ENCODE assay signal across 1 cellular context in the genomic region with DNA sequence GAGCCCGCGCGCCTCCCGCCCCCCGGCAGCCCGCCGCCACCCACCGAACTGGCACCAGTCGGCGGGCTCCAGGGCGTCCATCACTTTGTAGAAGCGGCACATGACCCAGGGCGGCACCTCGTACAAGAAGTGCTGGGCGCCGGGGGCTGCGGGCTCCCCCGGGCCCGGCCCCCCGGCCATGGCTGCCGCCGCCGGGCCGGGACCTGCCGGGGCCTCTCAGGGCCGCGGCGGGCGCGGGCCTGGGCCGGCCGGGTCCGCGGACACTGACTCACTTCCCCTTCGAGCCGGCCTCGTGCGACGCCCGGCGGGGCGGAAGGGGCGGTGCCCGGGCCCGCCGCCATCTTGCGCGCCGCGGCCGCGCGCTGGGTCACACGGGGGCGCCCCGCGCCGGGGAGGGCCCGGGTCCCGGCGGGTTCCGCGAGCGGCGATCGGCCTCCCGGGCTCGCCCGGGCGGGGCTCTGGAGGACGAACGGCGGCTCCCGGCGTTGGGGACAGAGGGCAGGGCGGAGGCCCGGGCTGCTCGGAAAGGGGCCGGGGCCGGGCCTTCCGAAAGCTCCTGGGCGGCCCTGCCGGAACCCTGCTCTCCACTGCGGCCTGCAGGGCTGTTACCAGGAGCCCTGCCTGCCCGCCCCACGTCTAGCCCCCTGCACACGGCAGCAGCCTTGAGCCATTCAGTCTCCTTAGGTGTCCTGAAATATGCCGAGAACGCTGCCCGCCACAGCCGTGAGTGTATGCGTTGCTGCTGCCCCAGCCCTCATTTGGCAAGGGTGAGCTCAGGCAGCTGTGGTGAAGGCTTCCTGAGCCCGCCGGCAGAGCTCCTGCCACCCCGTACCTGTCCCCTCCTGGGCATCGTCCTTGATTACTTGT.
A peak's percentile ranks its signal among the peaks of the same experiment; 100 is the strongest.
TF ChIP-seq lines count a peak whose summit lies in the region.

Gene IRAK1 (minus strand): TSS at position 270 of the 867 bp plus-strand sequence. CDS start 90 bp downstream, at position 180.

TF ChIP-seq in K562, 482 proteins besides CTCF, POLR2A, EP300 and RAD21 (continued from another document and continues in another):
- TF ChIP-seq, protein P1, sequence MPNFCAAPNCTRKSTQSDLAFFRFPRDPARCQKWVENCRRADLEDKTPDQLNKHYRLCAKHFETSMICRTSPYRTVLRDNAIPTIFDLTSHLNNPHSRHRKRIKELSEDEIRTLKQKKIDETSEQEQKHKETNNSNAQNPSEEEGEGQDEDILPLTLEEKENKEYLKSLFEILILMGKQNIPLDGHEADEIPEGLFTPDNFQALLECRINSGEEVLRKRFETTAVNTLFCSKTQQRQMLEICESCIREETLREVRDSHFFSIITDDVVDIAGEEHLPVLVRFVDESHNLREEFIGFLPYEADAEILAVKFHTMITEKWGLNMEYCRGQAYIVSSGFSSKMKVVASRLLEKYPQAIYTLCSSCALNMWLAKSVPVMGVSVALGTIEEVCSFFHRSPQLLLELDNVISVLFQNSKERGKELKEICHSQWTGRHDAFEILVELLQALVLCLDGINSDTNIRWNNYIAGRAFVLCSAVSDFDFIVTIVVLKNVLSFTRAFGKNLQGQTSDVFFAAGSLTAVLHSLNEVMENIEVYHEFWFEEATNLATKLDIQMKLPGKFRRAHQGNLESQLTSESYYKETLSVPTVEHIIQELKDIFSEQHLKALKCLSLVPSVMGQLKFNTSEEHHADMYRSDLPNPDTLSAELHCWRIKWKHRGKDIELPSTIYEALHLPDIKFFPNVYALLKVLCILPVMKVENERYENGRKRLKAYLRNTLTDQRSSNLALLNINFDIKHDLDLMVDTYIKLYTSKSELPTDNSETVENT (CRISPR knock-in tag; IDR thresholded peaks at IDR 0.05) = no peak
- TF ChIP-seq YY1 (IDR thresholded peaks at IDR 0.05; ENCODE audit: borderline replicate concordance in 1 of 3, control insufficient read depth in 1 of 3, extremely low read depth in 1 of 3, insufficient read depth in 3 of 3, insufficient read length in 1 of 3, insufficient replicate concordance in 2 of 3, low read depth in 1 of 3, low read length in 2 of 3) = peak; percentile 76 to 97 (median 94)
- TF ChIP-seq THAP7 (CRISPR knock-in tag; IDR thresholded peaks at IDR 0.05) = no peak
- TF ChIP-seq MTA1 (IDR thresholded peaks at IDR 0.05; ENCODE audit: borderline replicate concordance) = no peak
- TF ChIP-seq SUPT5H (IDR thresholded peaks at IDR 0.05) = 0 out of 2 replicates have a peak, but pooled peaks have one; percentile 13
- TF ChIP-seq ADNP (tag; IDR thresholded peaks at IDR 0.05) = no peak
- peak; percentile 89 for TF ChIP-seq GABPA (tag; conservative IDR thresholded peaks at IDR 0.05; ENCODE audit: low read depth)
- TF ChIP-seq, protein P2, sequence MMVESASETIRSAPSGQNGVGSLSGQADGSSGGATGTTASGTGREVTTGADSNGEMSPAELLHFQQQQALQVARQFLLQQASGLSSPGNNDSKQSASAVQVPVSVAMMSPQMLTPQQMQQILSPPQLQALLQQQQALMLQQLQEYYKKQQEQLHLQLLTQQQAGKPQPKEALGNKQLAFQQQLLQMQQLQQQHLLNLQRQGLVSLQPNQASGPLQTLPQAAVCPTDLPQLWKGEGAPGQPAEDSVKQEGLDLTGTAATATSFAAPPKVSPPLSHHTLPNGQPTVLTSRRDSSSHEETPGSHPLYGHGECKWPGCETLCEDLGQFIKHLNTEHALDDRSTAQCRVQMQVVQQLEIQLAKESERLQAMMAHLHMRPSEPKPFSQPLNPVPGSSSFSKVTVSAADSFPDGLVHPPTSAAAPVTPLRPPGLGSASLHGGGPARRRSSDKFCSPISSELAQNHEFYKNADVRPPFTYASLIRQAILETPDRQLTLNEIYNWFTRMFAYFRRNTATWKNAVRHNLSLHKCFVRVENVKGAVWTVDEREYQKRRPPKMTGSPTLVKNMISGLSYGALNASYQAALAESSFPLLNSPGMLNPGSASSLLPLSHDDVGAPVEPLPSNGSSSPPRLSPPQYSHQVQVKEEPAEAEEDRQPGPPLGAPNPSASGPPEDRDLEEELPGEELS (CRISPR knock-in tag; IDR thresholded peaks at IDR 0.05; ENCODE audit: borderline replicate concordance) = no peak
- TF ChIP-seq CTBP1 (IDR thresholded peaks at IDR 0.05; ENCODE audit: borderline replicate concordance) = no peak
- no peak for TF ChIP-seq ARNT (IDR thresholded peaks at IDR 0.05)
- TF ChIP-seq POLR2G (IDR thresholded peaks at IDR 0.05; ENCODE audit: low read depth, low read length) = peak; percentile 79
- peak; percentile 38 to 87; a peak in 1 of 4 replicates for TF ChIP-seq SIN3A (IDR thresholded peaks at IDR 0.05; ENCODE audit: borderline replicate concordance in 2 of 2, control insufficient read depth in 1 of 2, low read depth in 2 of 2, low read length in 2 of 2)
- TF ChIP-seq, protein P3, sequence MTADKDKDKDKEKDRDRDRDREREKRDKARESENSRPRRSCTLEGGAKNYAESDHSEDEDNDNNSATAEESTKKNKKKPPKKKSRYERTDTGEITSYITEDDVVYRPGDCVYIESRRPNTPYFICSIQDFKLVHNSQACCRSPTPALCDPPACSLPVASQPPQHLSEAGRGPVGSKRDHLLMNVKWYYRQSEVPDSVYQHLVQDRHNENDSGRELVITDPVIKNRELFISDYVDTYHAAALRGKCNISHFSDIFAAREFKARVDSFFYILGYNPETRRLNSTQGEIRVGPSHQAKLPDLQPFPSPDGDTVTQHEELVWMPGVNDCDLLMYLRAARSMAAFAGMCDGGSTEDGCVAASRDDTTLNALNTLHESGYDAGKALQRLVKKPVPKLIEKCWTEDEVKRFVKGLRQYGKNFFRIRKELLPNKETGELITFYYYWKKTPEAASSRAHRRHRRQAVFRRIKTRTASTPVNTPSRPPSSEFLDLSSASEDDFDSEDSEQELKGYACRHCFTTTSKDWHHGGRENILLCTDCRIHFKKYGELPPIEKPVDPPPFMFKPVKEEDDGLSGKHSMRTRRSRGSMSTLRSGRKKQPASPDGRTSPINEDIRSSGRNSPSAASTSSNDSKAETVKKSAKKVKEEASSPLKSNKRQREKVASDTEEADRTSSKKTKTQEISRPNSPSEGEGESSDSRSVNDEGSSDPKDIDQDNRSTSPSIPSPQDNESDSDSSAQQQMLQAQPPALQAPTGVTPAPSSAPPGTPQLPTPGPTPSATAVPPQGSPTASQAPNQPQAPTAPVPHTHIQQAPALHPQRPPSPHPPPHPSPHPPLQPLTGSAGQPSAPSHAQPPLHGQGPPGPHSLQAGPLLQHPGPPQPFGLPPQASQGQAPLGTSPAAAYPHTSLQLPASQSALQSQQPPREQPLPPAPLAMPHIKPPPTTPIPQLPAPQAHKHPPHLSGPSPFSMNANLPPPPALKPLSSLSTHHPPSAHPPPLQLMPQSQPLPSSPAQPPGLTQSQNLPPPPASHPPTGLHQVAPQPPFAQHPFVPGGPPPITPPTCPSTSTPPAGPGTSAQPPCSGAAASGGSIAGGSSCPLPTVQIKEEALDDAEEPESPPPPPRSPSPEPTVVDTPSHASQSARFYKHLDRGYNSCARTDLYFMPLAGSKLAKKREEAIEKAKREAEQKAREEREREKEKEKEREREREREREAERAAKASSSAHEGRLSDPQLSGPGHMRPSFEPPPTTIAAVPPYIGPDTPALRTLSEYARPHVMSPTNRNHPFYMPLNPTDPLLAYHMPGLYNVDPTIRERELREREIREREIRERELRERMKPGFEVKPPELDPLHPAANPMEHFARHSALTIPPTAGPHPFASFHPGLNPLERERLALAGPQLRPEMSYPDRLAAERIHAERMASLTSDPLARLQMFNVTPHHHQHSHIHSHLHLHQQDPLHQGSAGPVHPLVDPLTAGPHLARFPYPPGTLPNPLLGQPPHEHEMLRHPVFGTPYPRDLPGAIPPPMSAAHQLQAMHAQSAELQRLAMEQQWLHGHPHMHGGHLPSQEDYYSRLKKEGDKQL (CRISPR knock-in tag; IDR thresholded peaks at IDR 0.05; ENCODE audit: borderline replicate concordance) = no peak
- TF ChIP-seq ZNF384 (IDR thresholded peaks at IDR 0.05; ENCODE audit: low read depth, low read length) = no peak
- peak; percentile 87 for TF ChIP-seq SPI1 (IDR thresholded peaks at IDR 0.05; ENCODE audit: borderline replicate concordance, low read depth, low read length)
- TF ChIP-seq ZNF830 (CRISPR knock-in tag; IDR thresholded peaks at IDR 0.05) = no peak
- no peak for TF ChIP-seq XRCC3 (IDR thresholded peaks at IDR 0.05)
- TF ChIP-seq, protein P4, sequence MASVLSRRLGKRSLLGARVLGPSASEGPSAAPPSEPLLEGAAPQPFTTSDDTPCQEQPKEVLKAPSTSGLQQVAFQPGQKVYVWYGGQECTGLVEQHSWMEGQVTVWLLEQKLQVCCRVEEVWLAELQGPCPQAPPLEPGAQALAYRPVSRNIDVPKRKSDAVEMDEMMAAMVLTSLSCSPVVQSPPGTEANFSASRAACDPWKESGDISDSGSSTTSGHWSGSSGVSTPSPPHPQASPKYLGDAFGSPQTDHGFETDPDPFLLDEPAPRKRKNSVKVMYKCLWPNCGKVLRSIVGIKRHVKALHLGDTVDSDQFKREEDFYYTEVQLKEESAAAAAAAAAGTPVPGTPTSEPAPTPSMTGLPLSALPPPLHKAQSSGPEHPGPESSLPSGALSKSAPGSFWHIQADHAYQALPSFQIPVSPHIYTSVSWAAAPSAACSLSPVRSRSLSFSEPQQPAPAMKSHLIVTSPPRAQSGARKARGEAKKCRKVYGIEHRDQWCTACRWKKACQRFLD (CRISPR knock-in tag; IDR thresholded peaks at IDR 0.05) = 0 out of 2 replicates have a peak, but pooled peaks have one; percentile 39
- TF ChIP-seq, protein P5, sequence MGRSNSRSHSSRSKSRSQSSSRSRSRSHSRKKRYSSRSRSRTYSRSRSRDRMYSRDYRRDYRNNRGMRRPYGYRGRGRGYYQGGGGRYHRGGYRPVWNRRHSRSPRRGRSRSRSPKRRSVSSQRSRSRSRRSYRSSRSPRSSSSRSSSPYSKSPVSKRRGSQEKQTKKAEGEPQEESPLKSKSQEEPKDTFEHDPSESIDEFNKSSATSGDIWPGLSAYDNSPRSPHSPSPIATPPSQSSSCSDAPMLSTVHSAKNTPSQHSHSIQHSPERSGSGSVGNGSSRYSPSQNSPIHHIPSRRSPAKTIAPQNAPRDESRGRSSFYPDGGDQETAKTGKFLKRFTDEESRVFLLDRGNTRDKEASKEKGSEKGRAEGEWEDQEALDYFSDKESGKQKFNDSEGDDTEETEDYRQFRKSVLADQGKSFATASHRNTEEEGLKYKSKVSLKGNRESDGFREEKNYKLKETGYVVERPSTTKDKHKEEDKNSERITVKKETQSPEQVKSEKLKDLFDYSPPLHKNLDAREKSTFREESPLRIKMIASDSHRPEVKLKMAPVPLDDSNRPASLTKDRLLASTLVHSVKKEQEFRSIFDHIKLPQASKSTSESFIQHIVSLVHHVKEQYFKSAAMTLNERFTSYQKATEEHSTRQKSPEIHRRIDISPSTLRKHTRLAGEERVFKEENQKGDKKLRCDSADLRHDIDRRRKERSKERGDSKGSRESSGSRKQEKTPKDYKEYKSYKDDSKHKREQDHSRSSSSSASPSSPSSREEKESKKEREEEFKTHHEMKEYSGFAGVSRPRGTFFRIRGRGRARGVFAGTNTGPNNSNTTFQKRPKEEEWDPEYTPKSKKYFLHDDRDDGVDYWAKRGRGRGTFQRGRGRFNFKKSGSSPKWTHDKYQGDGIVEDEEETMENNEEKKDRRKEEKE (IDR thresholded peaks at IDR 0.05; ENCODE audit: borderline replicate concordance in 1 of 2, control insufficient read depth in 1 of 2, low read depth in 2 of 2, low read length in 1 of 2) = no peak
- TF ChIP-seq CXXC5 (CRISPR knock-in tag; IDR thresholded peaks at IDR 0.05) = peak; percentile 80
- TF ChIP-seq NFE2L1 (tag; IDR thresholded peaks at IDR 0.05; ENCODE audit: borderline replicate concordance, low read depth) = no peak
- no peak for TF ChIP-seq RBM17 (IDR thresholded peaks at IDR 0.05; ENCODE audit: borderline replicate concordance, low read depth, low read length)
- peak; percentile 29 for TF ChIP-seq HMGN3 (IDR thresholded peaks at IDR 0.05; ENCODE audit: borderline replicate concordance, extremely low read depth, insufficient read length, low read depth, low read length)
- TF ChIP-seq, protein P6, sequence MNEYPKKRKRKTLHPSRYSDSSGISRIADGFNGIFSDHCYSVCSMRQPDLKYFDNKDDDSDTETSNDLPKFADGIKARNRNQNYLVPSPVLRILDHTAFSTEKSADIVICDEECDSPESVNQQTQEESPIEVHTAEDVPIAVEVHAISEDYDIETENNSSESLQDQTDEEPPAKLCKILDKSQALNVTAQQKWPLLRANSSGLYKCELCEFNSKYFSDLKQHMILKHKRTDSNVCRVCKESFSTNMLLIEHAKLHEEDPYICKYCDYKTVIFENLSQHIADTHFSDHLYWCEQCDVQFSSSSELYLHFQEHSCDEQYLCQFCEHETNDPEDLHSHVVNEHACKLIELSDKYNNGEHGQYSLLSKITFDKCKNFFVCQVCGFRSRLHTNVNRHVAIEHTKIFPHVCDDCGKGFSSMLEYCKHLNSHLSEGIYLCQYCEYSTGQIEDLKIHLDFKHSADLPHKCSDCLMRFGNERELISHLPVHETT (CRISPR knock-in tag; conservative IDR thresholded peaks at IDR 0.05 in 1 of 2, IDR thresholded peaks at IDR 0.05 in 1 of 2) = peak in 1 of 2 experiments; percentile 96; a peak in 2 of 4 replicates
- TF ChIP-seq KLF6 (CRISPR knock-in tag; IDR thresholded peaks at IDR 0.05; ENCODE audit: borderline replicate concordance) = no peak
- TF ChIP-seq PHF20 (IDR thresholded peaks at IDR 0.05; ENCODE audit: partially characterized antibody) = no peak
- TF ChIP-seq U2AF2 (optimal IDR thresholded peaks at IDR 0.05; ENCODE audit: low read depth, low read length) = no peak
- no peak for TF ChIP-seq SNRNP70 (optimal IDR thresholded peaks at IDR 0.05; ENCODE audit: low read depth, low read length)
- no peak for TF ChIP-seq ZNF324 (CRISPR knock-in tag; IDR thresholded peaks at IDR 0.05)
- no peak for TF ChIP-seq SMC3 (conservative IDR thresholded peaks at IDR 0.05; ENCODE audit: insufficient read depth, low read depth, low read length)
- TF ChIP-seq, protein P7, sequence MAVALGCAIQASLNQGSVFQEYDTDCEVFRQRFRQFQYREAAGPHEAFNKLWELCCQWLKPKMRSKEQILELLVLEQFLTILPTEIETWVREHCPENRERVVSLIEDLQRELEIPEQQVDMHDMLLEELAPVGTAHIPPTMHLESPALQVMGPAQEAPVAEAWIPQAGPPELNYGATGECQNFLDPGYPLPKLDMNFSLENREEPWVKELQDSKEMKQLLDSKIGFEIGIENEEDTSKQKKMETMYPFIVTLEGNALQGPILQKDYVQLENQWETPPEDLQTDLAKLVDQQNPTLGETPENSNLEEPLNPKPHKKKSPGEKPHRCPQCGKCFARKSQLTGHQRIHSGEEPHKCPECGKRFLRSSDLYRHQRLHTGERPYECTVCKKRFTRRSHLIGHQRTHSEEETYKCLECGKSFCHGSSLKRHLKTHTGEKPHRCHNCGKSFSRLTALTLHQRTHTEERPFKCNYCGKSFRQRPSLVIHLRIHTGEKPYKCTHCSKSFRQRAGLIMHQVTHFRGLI (CRISPR knock-in tag; IDR thresholded peaks at IDR 0.05) = no peak
- no peak for TF ChIP-seq HIVEP1 (CRISPR knock-in tag; IDR thresholded peaks at IDR 0.05)
- TF ChIP-seq ZBTB7A (IDR thresholded peaks at IDR 0.05; ENCODE audit: borderline replicate concordance, control insufficient read depth, low read depth, low read length) = peak; percentile 29; the same call in 1 of the 2 replicates
